Comparison of ENCODE assay signal across 23 cellular contexts in genomic region chr20:41701596-41702350, GRCh38.
DNase-seq lines count a peak whose midpoint lies in the region; ATAC-seq and TF ChIP-seq lines count a peak whose summit lies in the region.
"Had no signal": no experiment of that assay in that cellular context is flagged by ENCODE, and none has a peak within 500 bp of the region (broad histone marks: within the 10 kb centered on the region; RNA-seq: fewer than 3 reads in every experiment).

No MANE protein-coding gene starts in this region.

- H3K36me3 ChIP-seq in RWPE2 (ENCODE audit: low read depth) = no peaks in the 10 kb centered on the region
- no peaks in the 10 kb centered on the region for H3K36me3 ChIP-seq in hepatocyte (replicated peaks; ENCODE audit: insufficient read depth, low read depth)
- H3K36me3 ChIP-seq: esophagus muscularis mucosa, left ventricle myocardium inferior, right lobe of liver, upper lobe of left lung had no signal

- WGBS in hepatocyte (ENCODE audit: low lambda C conversion rate, missing lambda C conversion rate) = 81% methylated on average over 5 of the region's 5 CpGs

- H3K27me3 ChIP-seq in RWPE2 (ENCODE audit: insufficient read depth, poor library complexity, severe bottlenecking) (no peaks in the 10 kb centered on the region), foreskin keratinocyte (no peaks in the 10 kb centered on the region), hepatocyte (no peaks in the 10 kb centered on the region)
- H3K27me3 ChIP-seq: esophagus muscularis mucosa, right lobe of liver, upper lobe of left lung had no signal

- no peaks in the 10 kb centered on the region for H4K20me1 ChIP-seq in hepatocyte (ENCODE audit: insufficient read depth, poor library complexity, severe bottlenecking)

- TF ChIP-seq CTCF in RWPE2 (IDR thresholded peaks at IDR 0.05; ENCODE audit: poor library complexity, severe bottlenecking) = no peak
- no peak for TF ChIP-seq CTCF in foreskin keratinocyte (conservative IDR thresholded peaks at IDR 0.05)
- TF ChIP-seq CTCF in hepatocyte (IDR thresholded peaks at IDR 0.05; ENCODE audit: poor library complexity) = no peak

- no peak overlapping the region for H2AFZ ChIP-seq in hepatocyte

- H3K4me3 ChIP-seq in RWPE2 (ENCODE audit: severe bottlenecking) (no peak overlapping the region), hepatocyte (no peak overlapping the region)
- H3K4me3 ChIP-seq: esophagus muscularis mucosa, left ventricle myocardium inferior, right lobe of liver, upper lobe of left lung had no signal

- H3K27ac ChIP-seq in RWPE2 (ENCODE audit: poor library complexity, severe bottlenecking) = no peak overlapping the region
- H3K27ac ChIP-seq in foreskin keratinocyte = no peak overlapping the region
- no peak overlapping the region for H3K27ac ChIP-seq in hepatocyte
- H3K27ac ChIP-seq: esophagus muscularis mucosa, HL-60, left ventricle myocardium inferior, right lobe of liver, upper lobe of left lung had no signal

- H3K79me2 ChIP-seq in hepatocyte = no peaks in the 10 kb centered on the region

- no peak overlapping the region for H3K4me2 ChIP-seq in hepatocyte

- H3K4me1 ChIP-seq in RWPE2 (ENCODE audit: insufficient read depth, poor library complexity, severe bottlenecking) (no peaks in the 10 kb centered on the region), foreskin keratinocyte (no peaks in the 10 kb centered on the region), hepatocyte (ENCODE audit: insufficient read depth) (no peaks in the 10 kb centered on the region)
- H3K4me1 ChIP-seq: esophagus muscularis mucosa, left ventricle myocardium inferior, upper lobe of left lung had no signal

- ATAC-seq in RWPE2 (ENCODE audit: low read depth) = peak; percentile 30; the same call in 2 of the 3 replicates
- no peak for ATAC-seq in foreskin keratinocyte
- ATAC-seq in HG03135 (IDR thresholded peaks at IDR 0.05; ENCODE audit: unreplicated experiment) = no peak
- ATAC-seq: activated CD4-positive, CD25-positive, alpha-beta regulatory T cell treated with anti-CD3 and anti-CD28 coated beads, Interleukin-2, amount 50 U/mL, for 24 hours; activated CD8-positive, alpha-beta T cell treated with anti-CD3 and anti-CD28 coated beads for 36 hours; right lobe of liver; SK-N-SH treated with all-trans-retinoic acid at 6 μM for 48 hours had no signal

- H3K9me3 ChIP-seq in RWPE2 (ENCODE audit: severe bottlenecking) = no peaks in the 10 kb centered on the region
- no peaks in the 10 kb centered on the region for H3K9me3 ChIP-seq in hepatocyte (ENCODE audit: low read depth)
- H3K9me3 ChIP-seq: esophagus muscularis mucosa, left ventricle myocardium inferior, right lobe of liver, upper lobe of left lung had no signal

- H3K9me2 ChIP-seq in hepatocyte (replicated peaks; ENCODE audit: insufficient read depth) = no peaks in the 10 kb centered on the region

- DNase-seq in NCI-H82 (lab: John Stamatoyannopoulos, UW) (peak; percentile 49), NCI-H82 treated with DMSO at 0.1 percent for 48 hours (lab: John Stamatoyannopoulos, UW; ENCODE audit: unreplicated experiment) (no peak), RWPE2 (ENCODE audit: low spot score) (no peak), foreskin keratinocyte (peak; percentile 14 to 54), retina (no peak), hepatocyte (ENCODE audit: low spot score) (no peak), NCI-H226 (no peak)
- DNase-seq: activated CD8-positive, alpha-beta T cell treated with anti-CD3 and anti-CD28 coated beads for 36 hours; activated gamma-delta T cell treated with Interleukin-2 at 50 U/mL for 16 hours; effector CD8-positive, alpha-beta T cell; GDM1; left ventricle myocardium inferior; NCI-H1092 treated with DMSO at 0.1 percent for 48 hours; NCI-H2081; NCI-H510A; right lobe of liver; T-helper 9 cell; upper lobe of left lung had no signal

Comparison
In these comparisons a context has a peak if more than half of its experiments do, and no peak if none do; other contexts are left out.
1. DNase-seq: peak in NCI-H82 (single experiment) and foreskin keratinocyte (2 of 2); none in NCI-H82 treated with DMSO at 0.1 percent for 48 hours (single experiment), RWPE2 (single experiment), retina (single experiment), hepatocyte (single experiment) and NCI-H226 (single experiment).